8 cellular contexts compared by ENCODE assay signal in genomic region chr1:155591770-155592169, GRCh38. TPM values are rescaled to one million over a fixed set of nuclear protein-coding genes. Genes with fewer than 3 reads are reported as not detected.
DNase-seq lines count a peak whose midpoint lies in the region; ATAC-seq and TF ChIP-seq lines count a peak whose summit lies in the region.

No MANE protein-coding gene starts in this region.

- TF ChIP-seq CTCF in MM.1S (IDR thresholded peaks at IDR 0.05; ENCODE audit: low read length) (peak; percentile 56), RWPE1 (conservative IDR thresholded peaks at IDR 0.05; ENCODE audit: low read depth) (peak; percentile 37), dorsolateral prefrontal cortex (IDR thresholded peaks at IDR 0.05 in 54 of 56, conservative IDR thresholded peaks at IDR 0.05 in 2 of 56; ENCODE audit: low read depth in 1 of 56, partially characterized antibody in 56 of 56) (peak; percentile 47 to 81 (median 69))

- H3K79me2 ChIP-seq in MM.1S (ENCODE audit: low read length) = no peaks in the 10 kb centered on the region

- H3K27me3 ChIP-seq in MM.1S (replicated peaks; ENCODE audit: insufficient read depth, low read length) = no peaks in the 10 kb centered on the region
- H3K27me3 ChIP-seq in dorsolateral prefrontal cortex = no peaks in the 10 kb centered on the region

- no peaks in the 10 kb centered on the region for H3K36me3 ChIP-seq in MM.1S (replicated peaks; ENCODE audit: insufficient read depth, low read length)

- H3K27ac Mint-ChIP-seq in activated naive CD4-positive, alpha-beta T cell treated with anti-CD3 and anti-CD28 coated beads, Interleukin-2, amount 50 U/mL, for 72 hours = peak overlapping the region in 1 of 2 donors; percentile 84

- H2AFZ ChIP-seq in MM.1S (ENCODE audit: low read length) = no peak overlapping the region

- H3K4me2 ChIP-seq in MM.1S (ENCODE audit: low read depth, low read length) = no peak overlapping the region

- H3K36me3 Mint-ChIP-seq in activated naive CD4-positive, alpha-beta T cell treated with anti-CD3 and anti-CD28 coated beads, Interleukin-2, amount 50 U/mL, for 72 hours = no peaks in the 10 kb centered on the region

- H3K9me3 Mint-ChIP-seq in activated naive CD4-positive, alpha-beta T cell treated with anti-CD3 and anti-CD28 coated beads, Interleukin-2, amount 50 U/mL, for 72 hours = no peaks in the 10 kb centered on the region

- no peaks in the 10 kb centered on the region for H3F3A ChIP-seq in MM.1S (ENCODE audit: insufficient read depth, low read length)

- H3K27ac ChIP-seq in MM.1S (ENCODE audit: low read length) (no peak overlapping the region), RWPE1 (no peak overlapping the region), dorsolateral prefrontal cortex (peak overlapping the region in 8 of 59 donors; percentile 11 to 66 (median 18))

- POLR2A ChIA-PET in RWPE1 (lab: Yijun Ruan, JAX; ENCODE audit: low non-redundant PET) = no interaction called here

- CTCF ChIA-PET in RWPE1 (lab: Yijun Ruan, JAX) = interaction anchor here (0.6 to 1.0 kb wide), 2 partner anchors 268 to 341 kb away, joined by 3 to 6 read pairs; no protein-coding TSS in a partner anchor

- H3K9ac ChIP-seq in MM.1S (ENCODE audit: low read length) = no peak overlapping the region

- H3K4me3 ChIP-seq in MM.1S (ENCODE audit: low read length) = no peak overlapping the region
- no peak overlapping the region for H3K4me3 ChIP-seq in dorsolateral prefrontal cortex

- no peaks in the 10 kb centered on the region for H3K9me3 ChIP-seq in MM.1S (replicated peaks; ENCODE audit: insufficient read depth, low read length)

- DNase-seq in activated naive CD4-positive, alpha-beta T cell treated with anti-CD3 and anti-CD28 coated beads, Interleukin-2, amount 50 U/mL, for 72 hours (ENCODE audit: low spot score in 2 of 2) = no peak
- no peak for DNase-seq in activated naive CD4-positive, alpha-beta T cell (lab: John Stamatoyannopoulos, UW)
- peak; percentile 85 for DNase-seq in MM.1S
- peak; percentile 32 for DNase-seq in RWPE1 (ENCODE audit: low spot score)
- DNase-seq in dorsolateral prefrontal cortex = peak in 1 of 10 donors; percentile 9
- peak; percentile 80 for DNase-seq in medulla oblongata (ENCODE audit: extremely low spot score)
- DNase-seq in occipital lobe (lab: John Stamatoyannopoulos, UW) = no peak

- peak; percentile 64 to 70 for ATAC-seq in activated naive CD4-positive, alpha-beta T cell treated with anti-CD3 and anti-CD28 coated beads, Interleukin-2, amount 50 U/mL, for 72 hours
- no peak for ATAC-seq in GM18907 (IDR thresholded peaks at IDR 0.05; ENCODE audit: unreplicated experiment)

- no peaks in the 10 kb centered on the region for H4K20me1 ChIP-seq in MM.1S (ENCODE audit: insufficient read depth, low read length)

- intact Hi-C loops in dorsolateral prefrontal cortex (cut with DNase I) = loop anchor here (1.0 to 10.0 kb wide), 4 partner anchors 53 to 341 kb away; partner anchors contain the start of gene RUSC1 (in 2 of the 2)

- H3K9me2 ChIP-seq in MM.1S (replicated peaks; ENCODE audit: insufficient read depth, low read length) = no peaks in the 10 kb centered on the region

- H3K4me1 ChIP-seq in MM.1S (ENCODE audit: low read length) = no peaks in the 10 kb centered on the region

RNA-seq across cellular contexts. Expression of gene MSTO1, which starts 18.2 kb away (rescaled TPM):
- total RNA-seq in activated naive CD4-positive, alpha-beta T cell treated with anti-CD3 and anti-CD28 coated beads, Interleukin-2, amount 50 U/mL, for 72 hours = 10 to 100 TPM; 50.1 to 55.3 TPM
- total RNA-seq in dorsolateral prefrontal cortex (10 to 100 TPM; 23.5 to 81.8 (median 48.0) TPM), occipital lobe (26.2 TPM)

RNA-seq across cellular contexts. Expression of gene ASH1L, which starts 29.2 kb away (rescaled TPM):
- total RNA-seq in activated naive CD4-positive, alpha-beta T cell treated with anti-CD3 and anti-CD28 coated beads, Interleukin-2, amount 50 U/mL, for 72 hours = 10 to 100 TPM; 43.0 to 69.4 TPM
- total RNA-seq in dorsolateral prefrontal cortex (100 to 1,000 TPM in 119 of 120 experiments, 10 to 100 TPM in 1; 98.7 to 145 (median 120) TPM), occipital lobe (59.7 TPM)

Comparison
In these comparisons a context has a peak if more than half of its experiments do, and no peak if none do; other contexts are left out.
1. DNase-seq: peak in MM.1S (single experiment), RWPE1 (single experiment) and medulla oblongata (single experiment); none in activated naive CD4-positive, alpha-beta T cell treated with anti-CD3 and anti-CD28 coated beads, Interleukin-2, amount 50 U/mL, for 72 hours (0 of 2), activated naive CD4-positive, alpha-beta T cell (0 of 4) and occipital lobe (single experiment).
2. Peak in every context shown above with its lines, with median percentiles within 50 percentile points of each other: CTCF ChIP-seq.